Comparison of ENCODE assay signal across 12 cellular contexts in genomic region chr2:239109041-239109915, GRCh38.
A peak's percentile ranks its signal among the peaks of the same experiment; 100 is the strongest.
DNase-seq lines count a peak whose midpoint lies in the region; ATAC-seq, FAIRE-seq and TF ChIP-seq lines count a peak whose summit lies in the region.
"Had no signal": no experiment of that assay in that cellular context is flagged by ENCODE, and none has a peak within 500 bp of the region (broad histone marks: within the 10 kb centered on the region; RNA-seq: fewer than 3 reads in every experiment).

No MANE protein-coding gene starts in this region.

- peaks cover 45% of the 10 kb centered on the region for H3K36me3 ChIP-seq in right atrium auricular region

- H3K4me3 ChIP-seq in right atrium auricular region = no peak overlapping the region
- H3K4me3 ChIP-seq: heart right ventricle, SK-N-MC had no signal

- DNase-seq in Right ventricle myocardium inferior (ENCODE audit: missing footprints) = no peak
- DNase-seq in right atrium auricular region (ENCODE audit: low spot score) = no peak
- peak; percentile 13 for DNase-seq in SHP77 treated with DMSO at 0.1 percent for 48 hours (lab: John Stamatoyannopoulos, UW)
- DNase-seq in urothelium cell line (ENCODE audit: low spot score) = no peak
- DNase-seq in stimulated activated CD4-positive, alpha-beta T cell treated with anti-CD3 and anti-CD28 coated beads, Interleukin-2, amount 100 ng/mL, for 24 hours = no peak
- DNase-seq in GOT3 (lab: John Stamatoyannopoulos, UW) = no peak
- DNase-seq: activated CD4-positive, CD25-positive, alpha-beta regulatory T cell treated with anti-CD3 and anti-CD28 coated beads, Interleukin-2, amount 50 U/mL, for 72 hours; GF-D8; heart right ventricle had no signal

- no peak for TF ChIP-seq CTCF in right atrium auricular region (IDR thresholded peaks at IDR 0.05)

- no peaks in the 10 kb centered on the region for H3K9me3 ChIP-seq in right atrium auricular region
- H3K9me3 ChIP-seq: heart right ventricle had no signal

- H3K27me3 ChIP-seq in right atrium auricular region = no peaks in the 10 kb centered on the region
- H3K27me3 ChIP-seq: heart right ventricle had no signal

- H3K4me1 ChIP-seq in right atrium auricular region = peaks cover 0 to 14% of the 10 kb centered on the region in 2 donors

- H3K27ac ChIP-seq in right atrium auricular region = no peak overlapping the region
- H3K27ac ChIP-seq: heart right ventricle, SK-N-MC had no signal

- FAIRE-seq in islet of Langerhans (lab: Jason Lieb, UNC) (peak; percentile 93), urothelium cell line (lab: Jason Lieb, UNC) (peak; percentile 20)

- intact Hi-C loops in Right ventricle myocardium inferior (cut with DNase I) = no loop called here

- ATAC-seq in Right ventricle myocardium inferior (peak; percentile 34), HG02852 (IDR thresholded peaks at IDR 0.05; ENCODE audit: unreplicated experiment) (no peak)
